18 cellular contexts compared by ENCODE assay signal in genomic region chr13:26727122-26727521, GRCh38. TPM values are rescaled to one million over a fixed set of nuclear protein-coding genes. Genes with fewer than 3 reads are reported as not detected.
DNase-seq lines count a peak whose midpoint lies in the region; ATAC-seq and TF ChIP-seq lines count a peak whose summit lies in the region.
"Had no signal": no experiment of that assay in that cellular context is flagged by ENCODE, and none has a peak within 500 bp of the region (broad histone marks: within the 10 kb centered on the region; RNA-seq: fewer than 3 reads in every experiment).

No MANE protein-coding gene starts in this region.

- H3K4me1 ChIP-seq in BLaER1: peaks cover 36% of the 10 kb centered on the region
- H3K4me1 ChIP-seq in BLaER1 treated with 17β-estradiol and CSF1 and Interleukin-3, amounts not matched to agents 10 nM and 100 nM: peaks cover 4 to 31% (median 25%) of the 10 kb centered on the region in 10 experiments
- no peaks in the 10 kb centered on the region for H3K4me1 ChIP-seq in gastroesophageal sphincter

- ATAC-seq in gastroesophageal sphincter: peak; percentile 58
- ATAC-seq: GM23338, HCT116 had no signal

- in situ Hi-C loops in KBM-7 (cut with MboI; ENCODE audit: low pct_unique_long_range_greater_than_20kb, low sequenced_read_pairs): no loop called here

- TF ChIP-seq EP300 in gastroesophageal sphincter (IDR thresholded peaks at IDR 0.05): no peak

- H3K36me3 ChIP-seq in BLaER1 (no peaks in the 10 kb centered on the region), gastroesophageal sphincter (no peaks in the 10 kb centered on the region)
- no peaks in the 10 kb centered on the region for H3K36me3 ChIP-seq in BLaER1 treated with 17β-estradiol and CSF1 and Interleukin-3, amounts not matched to agents 10 nM and 100 nM

- H3K27me3 ChIP-seq in BLaER1 (no peaks in the 10 kb centered on the region), gastroesophageal sphincter (no peaks in the 10 kb centered on the region)
- H3K27me3 ChIP-seq in BLaER1 treated with 17β-estradiol and CSF1 and Interleukin-3, amounts not matched to agents 10 nM and 100 nM: no peaks in the 10 kb centered on the region

- no peak overlapping the region for H3K27ac ChIP-seq in BLaER1
- H3K27ac ChIP-seq in BLaER1 treated with 17β-estradiol and CSF1 and Interleukin-3, amounts not matched to agents 10 nM and 100 nM: no peak overlapping the region
- no peak overlapping the region for H3K27ac ChIP-seq in gastroesophageal sphincter

- no peak for TF ChIP-seq POLR2A in gastroesophageal sphincter (IDR thresholded peaks at IDR 0.05)

- no peaks in the 10 kb centered on the region for H4K20me1 ChIP-seq in BLaER1
- no peaks in the 10 kb centered on the region for H4K20me1 ChIP-seq in BLaER1 treated with 17β-estradiol and CSF1 and Interleukin-3, amounts not matched to agents 10 nM and 100 nM

- H3K4me2 ChIP-seq in BLaER1: peak overlapping the region; percentile 61
- peak overlapping the region in 7 of 11 experiments; percentile 25 to 70 (median 49); a peak in 12 of 22 replicates for H3K4me2 ChIP-seq in BLaER1 treated with 17β-estradiol and CSF1 and Interleukin-3, amounts not matched to agents 10 nM and 100 nM
- H3K4me2 ChIP-seq: GM23338 had no signal

- peaks cover 6% of the 10 kb centered on the region; the same call in 1 of the 2 replicates for H3K9me3 ChIP-seq in BLaER1
- peaks cover 0 to 17% (median 6%) of the 10 kb centered on the region in 11 experiments; a peak in 10 of 22 replicates for H3K9me3 ChIP-seq in BLaER1 treated with 17β-estradiol and CSF1 and Interleukin-3, amounts not matched to agents 10 nM and 100 nM (replicated peaks in 1 of 11)
- no peaks in the 10 kb centered on the region for H3K9me3 ChIP-seq in gastroesophageal sphincter

- DNase-seq in KBM-7 (no peak), NCI-H2081 (lab: John Stamatoyannopoulos, UW) (no peak)
- DNase-seq in effector CD8-positive, alpha-beta T cell (lab: John Stamatoyannopoulos, UW): no peak
- DNase-seq: CD4-positive, alpha-beta T cell; CD8-positive, alpha-beta memory T cell; DMS53; DMS79 treated with DMSO at 0.1 percent for 48 hours; GF-D8; H9 had no signal

- 39 to 71% methylated on average over 1 to 3 of the region's 3 CpGs for WGBS in gastroesophageal sphincter (ENCODE audit: low coverage in 1 of 2), 2 donors

- H3K9ac ChIP-seq in BLaER1: no peak overlapping the region
- no peak overlapping the region for H3K9ac ChIP-seq in BLaER1 treated with 17β-estradiol and CSF1 and Interleukin-3, amounts not matched to agents 10 nM and 100 nM

- no peak for TF ChIP-seq CTCF in gastroesophageal sphincter (IDR thresholded peaks at IDR 0.05)

- no peak overlapping the region for H3K4me3 ChIP-seq in BLaER1
- no peak overlapping the region for H3K4me3 ChIP-seq in BLaER1 treated with 17β-estradiol and CSF1 and Interleukin-3, amounts not matched to agents 10 nM and 100 nM
- no peak overlapping the region for H3K4me3 ChIP-seq in gastroesophageal sphincter
- H3K4me3 ChIP-seq: GM23338 had no signal

RNA-seq across cellular contexts. Expression of gene GPR12, which starts 33.5 kb away (rescaled TPM):
- total RNA-seq in gastroesophageal sphincter: under 1 TPM in 1 of 4 donors, not detected in 3; 0.50 TPM
- total RNA-seq: A172; A673; CD4-positive, alpha-beta T cell; CD8-positive, alpha-beta memory T cell; Daoy; G401; GM23338; H9 had no signal
